In genomic region chr16:14180431-14181059, GRCh38 we compare ENCODE assay signal across 19 cellular contexts.
A peak's percentile ranks its signal among the peaks of the same experiment; 100 is the strongest.
DNase-seq lines count a peak whose midpoint lies in the region; ATAC-seq and TF ChIP-seq lines count a peak whose summit lies in the region.
"Had no signal": no experiment of that assay in that cellular context is flagged by ENCODE, and none has a peak within 500 bp of the region (broad histone marks: within the 10 kb centered on the region; RNA-seq: fewer than 3 reads in every experiment).

No MANE protein-coding gene starts in this region.

- H3K27ac Mint-ChIP-seq in nephron progenitor cell (no peak overlapping the region), T-helper 17 cell (no peak overlapping the region)
- H3K27ac Mint-ChIP-seq: effector memory CD8-positive, alpha-beta T cell; memory B cell had no signal

- H3K36me3 Mint-ChIP-seq in nephron progenitor cell (ENCODE audit: low read depth): no peaks in the 10 kb centered on the region
- peaks cover 2% of the 10 kb centered on the region for H3K36me3 Mint-ChIP-seq in T-helper 17 cell (ENCODE audit: low read depth)

- peak overlapping the region; percentile 72; the same call in 1 of the 2 replicates for H3K27ac ChIP-seq in SK-N-MC
- peak overlapping the region; percentile 35 for H3K27ac ChIP-seq in cardiac muscle cell
- H3K27ac ChIP-seq: suprapubic skin had no signal

- peak; percentile 15 for DNase-seq in ELR (ENCODE audit: low read depth)
- no peak for DNase-seq in SK-N-MC (ENCODE audit: low read depth, low spot score)
- peak in 1 of 2 donors; percentile 46 for DNase-seq in cardiac muscle cell (ENCODE audit: low read depth in 1 of 2, low spot score in 1 of 2)
- peak; percentile 7 for DNase-seq in nephron progenitor cell
- no peak for DNase-seq in MV-4-11 (lab: John Stamatoyannopoulos, UW)
- DNase-seq in NCI-H187 treated with DMSO at 0.1 percent for 48 hours (lab: John Stamatoyannopoulos, UW): no peak
- no peak for DNase-seq in T-helper 17 cell
- no peak for DNase-seq in COR-L47 (lab: John Stamatoyannopoulos, UW)
- DNase-seq: activated CD4-positive, alpha-beta T cell treated with anti-CD3 and anti-CD28 coated beads, Interleukin-2, amount 50 U/mL, for 48 hours; effector memory CD8-positive, alpha-beta T cell; NCI-H146; NCI-H446 treated with DMSO at 0.1 percent for 48 hours; SK-N-SH; stimulated activated CD4-positive, alpha-beta T cell treated with anti-CD3 and anti-CD28 coated beads, Interleukin-4, amount 100 ng/mL, for 1 hour; stimulated activated CD8-positive, alpha-beta memory T cell treated with anti-CD3 and anti-CD28 coated beads, Interleukin-4, amount 100 ng/mL, for 48 hours had no signal

- H3K4me3 ChIP-seq in SK-N-MC (no peak overlapping the region), cardiac muscle cell (no peak overlapping the region)
- H3K4me3 ChIP-seq: suprapubic skin had no signal

- H3K4me3 Mint-ChIP-seq in nephron progenitor cell: no peak overlapping the region
- no peak overlapping the region for H3K4me3 Mint-ChIP-seq in T-helper 17 cell
- H3K4me3 Mint-ChIP-seq: central memory CD8-positive, alpha-beta T cell; effector memory CD8-positive, alpha-beta T cell; memory B cell had no signal

- ATAC-seq in T-helper 17 cell: no peak
- ATAC-seq: effector memory CD8-positive, alpha-beta T cell; sciatic nerve had no signal

- H3K9me3 Mint-ChIP-seq in nephron progenitor cell: no peaks in the 10 kb centered on the region
- H3K9me3 Mint-ChIP-seq: central memory CD8-positive, alpha-beta T cell; effector memory CD8-positive, alpha-beta T cell; memory B cell had no signal

- no peak overlapping the region for H3K9ac ChIP-seq in SK-N-MC (ENCODE audit: insufficient read length)
- H3K9ac ChIP-seq: SK-N-SH had no signal

- H3K4me1 Mint-ChIP-seq in nephron progenitor cell (peaks cover 46% of the 10 kb centered on the region), T-helper 17 cell (peaks cover 2% of the 10 kb centered on the region)
- H3K4me1 Mint-ChIP-seq: central memory CD8-positive, alpha-beta T cell had no signal

- peaks cover 30% of the 10 kb centered on the region for H3K4me1 ChIP-seq in cardiac muscle cell (ENCODE audit: low read depth)

- H3K27me3 ChIP-seq in cardiac muscle cell: no peaks in the 10 kb centered on the region
- H3K27me3 ChIP-seq: suprapubic skin had no signal

- H3K36me3 ChIP-seq in SK-N-MC (ENCODE audit: insufficient read depth, low read length) (no peaks in the 10 kb centered on the region), cardiac muscle cell (no peaks in the 10 kb centered on the region)
- H3K36me3 ChIP-seq: suprapubic skin had no signal

- H3K27me3 Mint-ChIP-seq in nephron progenitor cell (ENCODE audit: low read depth, poor library complexity) (no peaks in the 10 kb centered on the region), T-helper 17 cell (no peaks in the 10 kb centered on the region)
- H3K27me3 Mint-ChIP-seq: central memory CD8-positive, alpha-beta T cell; effector memory CD8-positive, alpha-beta T cell; memory B cell had no signal

- no peak for TF ChIP-seq CTCF in cardiac muscle cell (IDR thresholded peaks at IDR 0.05; ENCODE audit: low read depth, low read length)
- TF ChIP-seq CTCF in nephron progenitor cell (IDR thresholded peaks at IDR 0.05): no peak

- H3K9me3 ChIP-seq in SK-N-MC (ENCODE audit: low read depth, low read length): no peaks in the 10 kb centered on the region
- no peaks in the 10 kb centered on the region for H3K9me3 ChIP-seq in cardiac muscle cell (ENCODE audit: low read depth)
- no peaks in the 10 kb centered on the region for H3K9me3 ChIP-seq in T-helper 17 cell (ENCODE audit: control insufficient read depth, low read length, poor library complexity, severe bottlenecking)
- H3K9me3 ChIP-seq: SK-N-SH, suprapubic skin had no signal

Comparison
In these comparisons a context has a peak if more than half of its experiments do, and no peak if none do; other contexts are left out.
1. DNase-seq: peak in ELR (single experiment) and nephron progenitor cell (single experiment); none in SK-N-MC (single experiment), MV-4-11 (single experiment), NCI-H187 treated with DMSO at 0.1 percent for 48 hours (single experiment), T-helper 17 cell (0 of 3) and COR-L47 (single experiment).